1 cellular context compared by ENCODE assay signal in genomic region chr21:38798481-38798882, GRCh38.
A peak's percentile ranks its signal among the peaks of the same experiment; 100 is the strongest.
TF ChIP-seq lines count a peak whose summit lies in the region.

No MANE protein-coding gene starts in this region.

TF ChIP-seq in HEK293, 187 proteins besides CTCF, POLR2A, EP300 and RAD21 (continued from another document and continues in another):
- TF ChIP-seq REST (tag by site-specific recombination; IDR thresholded peaks at IDR 0.05), result no peak
- peak; percentile 36; the same call in 1 of the 2 replicates for TF ChIP-seq ZNF629 (tag by site-specific recombination; IDR thresholded peaks at IDR 0.05)
- TF ChIP-seq ZBTB6 (tag by site-specific recombination; IDR thresholded peaks at IDR 0.05), result peak; percentile 85
- TF ChIP-seq KLF10 (tag by site-specific recombination; IDR thresholded peaks at IDR 0.05), result peak; percentile 53; the same call in 1 of the 2 replicates
- peak; percentile 39; the same call in 1 of the 2 replicates for TF ChIP-seq ZNF561 (tag by site-specific recombination; IDR thresholded peaks at IDR 0.05; ENCODE audit: borderline replicate concordance)
- no peak for TF ChIP-seq GLI4 (tag by site-specific recombination; IDR thresholded peaks at IDR 0.05)
- TF ChIP-seq ZNF138 (tag by site-specific recombination; IDR thresholded peaks at IDR 0.05; ENCODE audit: borderline replicate concordance), result no peak
- no peak for TF ChIP-seq AEBP2 (tag by site-specific recombination; IDR thresholded peaks at IDR 0.05; ENCODE audit: borderline replicate concordance)
- TF ChIP-seq ZBTB21 (tag by site-specific recombination; IDR thresholded peaks at IDR 0.05), result no peak
- no peak for TF ChIP-seq KLF8 (tag by site-specific recombination; IDR thresholded peaks at IDR 0.05)
- TF ChIP-seq ZNF37A (tag by site-specific recombination; IDR thresholded peaks at IDR 0.05), result no peak
- peak; percentile 93 for TF ChIP-seq GLIS1 (tag by site-specific recombination; IDR thresholded peaks at IDR 0.05)
- TF ChIP-seq SCRT2 (tag by site-specific recombination; IDR thresholded peaks at IDR 0.05), result no peak
- no peak for TF ChIP-seq ZNF391 (tag by site-specific recombination; IDR thresholded peaks at IDR 0.05; ENCODE audit: borderline replicate concordance, low read depth)
- no peak for TF ChIP-seq ZNF792 (tag by site-specific recombination; IDR thresholded peaks at IDR 0.05)
- no peak for TF ChIP-seq ZNF121 (tag by site-specific recombination; IDR thresholded peaks at IDR 0.05)
- no peak for TF ChIP-seq ZNF473 (tag by site-specific recombination; IDR thresholded peaks at IDR 0.05)
- TF ChIP-seq ZNF292 (tag by site-specific recombination; IDR thresholded peaks at IDR 0.05; ENCODE audit: borderline replicate concordance, low read depth), result no peak
- no peak for TF ChIP-seq ZNF530 (tag by site-specific recombination; IDR thresholded peaks at IDR 0.05; ENCODE audit: low read depth)
- TF ChIP-seq HIC1 (tag by site-specific recombination; IDR thresholded peaks at IDR 0.05), result no peak
- peak; percentile 53; the same call in 1 of the 2 replicates for TF ChIP-seq ZNF324 (tag by site-specific recombination; IDR thresholded peaks at IDR 0.05)
- TF ChIP-seq BCL6B (tag by site-specific recombination; IDR thresholded peaks at IDR 0.05), result no peak
- no peak for TF ChIP-seq ZNF747 (tag by site-specific recombination; IDR thresholded peaks at IDR 0.05)
- TF ChIP-seq OVOL3 (tag by site-specific recombination; IDR thresholded peaks at IDR 0.05), result no peak
- no peak for TF ChIP-seq ZBTB1 (tag by site-specific recombination; IDR thresholded peaks at IDR 0.05)
- no peak for TF ChIP-seq ZNF423 (tag by site-specific recombination; IDR thresholded peaks at IDR 0.05)
- TF ChIP-seq ZNF544 (tag by site-specific recombination; IDR thresholded peaks at IDR 0.05), result 0 out of 2 replicates have a peak, but pooled peaks have one; percentile 36
- no peak for TF ChIP-seq ZNF707 (tag by site-specific recombination; IDR thresholded peaks at IDR 0.05)
- TF ChIP-seq ZNF585B (tag by site-specific recombination; IDR thresholded peaks at IDR 0.05), result no peak
- TF ChIP-seq ZNF580 (tag by site-specific recombination; IDR thresholded peaks at IDR 0.05), result no peak
- no peak for TF ChIP-seq ZNF624 (tag by site-specific recombination; IDR thresholded peaks at IDR 0.05)
- peak; percentile 49; the same call in 1 of the 2 replicates for TF ChIP-seq PATZ1 (tag by site-specific recombination; IDR thresholded peaks at IDR 0.05)
- TF ChIP-seq ZNF518A (tag by site-specific recombination; conservative IDR thresholded peaks at IDR 0.05; ENCODE audit: low read depth), result no peak
- no peak for TF ChIP-seq REPIN1 (tag by site-specific recombination; IDR thresholded peaks at IDR 0.05; ENCODE audit: low read depth)
- TF ChIP-seq TCF7L2 (IDR thresholded peaks at IDR 0.05; ENCODE audit: borderline replicate concordance, low read depth, low read length), result no peak
